In genomic region chrX:38803609-38804480, GRCh38 we compare ENCODE assay signal across 1 cellular context.
A peak's percentile ranks its signal among the peaks of the same experiment; 100 is the strongest.
TF ChIP-seq lines count a peak whose summit lies in the region.

No MANE protein-coding gene starts in this region.

TF ChIP-seq in HEK293, 187 proteins besides CTCF, POLR2A, EP300 and RAD21 (continued from another document):
- TF ChIP-seq, protein P1, sequence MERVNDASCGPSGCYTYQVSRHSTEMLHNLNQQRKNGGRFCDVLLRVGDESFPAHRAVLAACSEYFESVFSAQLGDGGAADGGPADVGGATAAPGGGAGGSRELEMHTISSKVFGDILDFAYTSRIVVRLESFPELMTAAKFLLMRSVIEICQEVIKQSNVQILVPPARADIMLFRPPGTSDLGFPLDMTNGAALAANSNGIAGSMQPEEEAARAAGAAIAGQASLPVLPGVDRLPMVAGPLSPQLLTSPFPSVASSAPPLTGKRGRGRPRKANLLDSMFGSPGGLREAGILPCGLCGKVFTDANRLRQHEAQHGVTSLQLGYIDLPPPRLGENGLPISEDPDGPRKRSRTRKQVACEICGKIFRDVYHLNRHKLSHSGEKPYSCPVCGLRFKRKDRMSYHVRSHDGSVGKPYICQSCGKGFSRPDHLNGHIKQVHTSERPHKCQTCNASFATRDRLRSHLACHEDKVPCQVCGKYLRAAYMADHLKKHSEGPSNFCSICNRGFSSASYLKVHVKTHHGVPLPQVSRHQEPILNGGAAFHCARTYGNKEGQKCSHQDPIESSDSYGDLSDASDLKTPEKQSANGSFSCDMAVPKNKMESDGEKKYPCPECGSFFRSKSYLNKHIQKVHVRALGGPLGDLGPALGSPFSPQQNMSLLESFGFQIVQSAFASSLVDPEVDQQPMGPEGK (tag by site-specific recombination; IDR thresholded peaks at IDR 0.05), result peak; percentile 42
- peak; percentile 74 for TF ChIP-seq ZNF335 (tag by site-specific recombination; conservative IDR thresholded peaks at IDR 0.05)
- TF ChIP-seq ZNF670 (tag by site-specific recombination; IDR thresholded peaks at IDR 0.05; ENCODE audit: low read depth), result no peak
- 0 out of 2 replicates have a peak, but pooled peaks have one; percentile 28 for TF ChIP-seq ZBTB17 (tag by site-specific recombination; IDR thresholded peaks at IDR 0.05)
- no peak for TF ChIP-seq PRDM6 (tag by site-specific recombination; IDR thresholded peaks at IDR 0.05)
- peak; percentile 67 for TF ChIP-seq ZBTB26 (tag by site-specific recombination; optimal IDR thresholded peaks at IDR 0.05)
- no peak for TF ChIP-seq ZNF596 (tag by site-specific recombination; IDR thresholded peaks at IDR 0.05)
- peak; percentile 91 for TF ChIP-seq ZBTB20 (tag by site-specific recombination; IDR thresholded peaks at IDR 0.05)
- TF ChIP-seq SP3 (tag by site-specific recombination; IDR thresholded peaks at IDR 0.05), result peak; percentile 75
- peak; percentile 39 for TF ChIP-seq ZNF600 (tag by site-specific recombination; IDR thresholded peaks at IDR 0.05)
- TF ChIP-seq, protein P2, sequence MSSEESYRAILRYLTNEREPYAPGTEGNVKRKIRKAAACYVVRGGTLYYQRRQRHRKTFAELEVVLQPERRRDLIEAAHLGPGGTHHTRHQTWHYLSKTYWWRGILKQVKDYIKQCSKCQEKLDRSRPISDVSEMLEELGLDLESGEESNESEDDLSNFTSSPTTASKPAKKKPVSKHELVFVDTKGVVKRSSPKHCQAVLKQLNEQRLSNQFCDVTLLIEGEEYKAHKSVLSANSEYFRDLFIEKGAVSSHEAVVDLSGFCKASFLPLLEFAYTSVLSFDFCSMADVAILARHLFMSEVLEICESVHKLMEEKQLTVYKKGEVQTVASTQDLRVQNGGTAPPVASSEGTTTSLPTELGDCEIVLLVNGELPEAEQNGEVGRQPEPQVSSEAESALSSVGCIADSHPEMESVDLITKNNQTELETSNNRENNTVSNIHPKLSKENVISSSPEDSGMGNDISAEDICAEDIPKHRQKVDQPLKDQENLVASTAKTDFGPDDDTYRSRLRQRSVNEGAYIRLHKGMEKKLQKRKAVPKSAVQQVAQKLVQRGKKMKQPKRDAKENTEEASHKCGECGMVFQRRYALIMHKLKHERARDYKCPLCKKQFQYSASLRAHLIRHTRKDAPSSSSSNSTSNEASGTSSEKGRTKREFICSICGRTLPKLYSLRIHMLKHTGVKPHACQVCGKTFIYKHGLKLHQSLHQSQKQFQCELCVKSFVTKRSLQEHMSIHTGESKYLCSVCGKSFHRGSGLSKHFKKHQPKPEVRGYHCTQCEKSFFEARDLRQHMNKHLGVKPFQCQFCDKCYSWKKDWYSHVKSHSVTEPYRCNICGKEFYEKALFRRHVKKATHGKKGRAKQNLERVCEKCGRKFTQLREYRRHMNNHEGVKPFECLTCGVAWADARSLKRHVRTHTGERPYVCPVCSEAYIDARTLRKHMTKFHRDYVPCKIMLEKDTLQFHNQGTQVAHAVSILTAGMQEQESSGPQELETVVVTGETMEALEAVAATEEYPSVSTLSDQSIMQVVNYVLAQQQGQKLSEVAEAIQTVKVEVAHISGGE (tag by site-specific recombination; conservative IDR thresholded peaks at IDR 0.05; ENCODE audit: low read depth), result peak; percentile 65
- 0 out of 2 replicates have a peak, but pooled peaks have one; percentile 46 for TF ChIP-seq KLF1 (tag by site-specific recombination; IDR thresholded peaks at IDR 0.05)
- TF ChIP-seq ZNF211 (tag by site-specific recombination; IDR thresholded peaks at IDR 0.05; ENCODE audit: low read depth), result no peak
- TF ChIP-seq, protein P3, sequence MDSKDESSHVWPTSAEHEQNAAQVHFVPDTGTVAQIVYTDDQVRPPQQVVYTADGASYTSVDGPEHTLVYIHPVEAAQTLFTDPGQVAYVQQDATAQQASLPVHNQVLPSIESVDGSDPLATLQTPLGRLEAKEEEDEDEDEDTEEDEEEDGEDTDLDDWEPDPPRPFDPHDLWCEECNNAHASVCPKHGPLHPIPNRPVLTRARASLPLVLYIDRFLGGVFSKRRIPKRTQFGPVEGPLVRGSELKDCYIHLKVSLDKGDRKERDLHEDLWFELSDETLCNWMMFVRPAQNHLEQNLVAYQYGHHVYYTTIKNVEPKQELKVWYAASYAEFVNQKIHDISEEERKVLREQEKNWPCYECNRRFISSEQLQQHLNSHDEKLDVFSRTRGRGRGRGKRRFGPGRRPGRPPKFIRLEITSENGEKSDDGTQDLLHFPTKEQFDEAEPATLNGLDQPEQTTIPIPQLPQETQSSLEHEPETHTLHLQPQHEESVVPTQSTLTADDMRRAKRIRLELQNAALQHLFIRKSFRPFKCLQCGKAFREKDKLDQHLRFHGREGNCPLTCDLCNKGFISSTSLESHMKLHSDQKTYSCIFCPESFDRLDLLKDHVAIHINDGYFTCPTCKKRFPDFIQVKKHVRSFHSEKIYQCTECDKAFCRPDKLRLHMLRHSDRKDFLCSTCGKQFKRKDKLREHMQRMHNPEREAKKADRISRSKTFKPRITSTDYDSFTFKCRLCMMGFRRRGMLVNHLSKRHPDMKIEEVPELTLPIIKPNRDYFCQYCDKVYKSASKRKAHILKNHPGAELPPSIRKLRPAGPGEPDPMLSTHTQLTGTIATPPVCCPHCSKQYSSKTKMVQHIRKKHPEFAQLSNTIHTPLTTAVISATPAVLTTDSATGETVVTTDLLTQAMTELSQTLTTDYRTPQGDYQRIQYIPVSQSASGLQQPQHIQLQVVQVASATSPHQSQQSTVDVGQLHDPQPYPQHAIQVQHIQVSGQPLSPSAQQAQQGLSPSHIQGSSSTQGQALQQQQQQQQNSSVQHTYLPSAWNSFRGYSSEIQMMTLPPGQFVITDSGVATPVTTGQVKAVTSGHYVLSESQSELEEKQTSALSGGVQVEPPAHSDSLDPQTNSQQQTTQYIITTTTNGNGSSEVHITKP (tag by site-specific recombination; IDR thresholded peaks at IDR 0.05), result 0 out of 2 replicates have a peak, but pooled peaks have one; percentile 14
